ENCODE assay signal across 8 cellular contexts in the genomic region with DNA sequence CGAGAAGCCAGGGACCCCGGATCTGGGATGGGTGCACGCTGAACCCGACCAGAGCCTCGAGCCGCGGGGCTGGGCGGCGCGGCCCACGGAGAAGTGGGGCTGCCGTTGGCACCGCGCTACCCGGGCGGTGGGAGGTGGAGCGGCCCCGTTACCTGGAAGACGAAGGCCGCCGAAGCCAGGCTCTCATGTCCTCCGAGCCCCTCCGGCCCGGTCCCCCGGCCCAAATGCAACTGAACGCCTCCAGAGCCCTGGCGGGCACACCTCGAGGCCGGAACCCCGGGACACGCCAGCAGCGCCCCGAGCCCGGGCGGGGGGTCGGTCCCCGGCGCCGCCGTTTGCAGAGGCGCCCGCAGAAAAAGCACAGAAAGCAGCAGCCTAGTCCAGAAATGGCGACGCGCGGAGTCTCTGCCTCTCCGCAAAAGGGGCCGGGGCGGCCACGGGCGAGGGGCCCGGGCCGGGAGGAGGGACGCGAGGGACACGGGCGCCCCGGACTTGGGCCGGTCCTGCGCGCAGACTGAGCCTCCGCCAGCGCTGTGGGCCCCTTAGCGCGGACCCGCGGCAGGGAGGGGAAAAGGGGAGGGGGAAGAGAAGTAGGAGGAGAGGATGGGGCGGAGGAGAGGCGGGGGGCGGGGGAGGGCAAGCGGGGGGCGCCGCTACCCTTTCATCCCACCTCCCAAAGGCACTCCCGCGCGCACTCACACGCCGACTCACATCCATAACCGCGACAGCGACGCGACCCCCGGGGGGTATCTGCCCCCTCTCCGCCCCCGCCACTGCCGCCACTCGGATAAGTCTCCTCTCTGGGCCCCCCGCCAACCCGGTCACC. TPM values are rescaled to one million over a fixed set of nuclear protein-coding genes. Genes with fewer than 3 reads are reported as not detected.
DNase-seq lines count a peak whose midpoint lies in the region; ATAC-seq and TF ChIP-seq lines count a peak whose summit lies in the region.

No MANE protein-coding gene starts in this region.

- H3K27me3 Mint-ChIP-seq in MCF 10A (ENCODE audit: insufficient read depth, unreplicated experiment): peaks cover 10% of the 10 kb centered on the region

- no peak overlapping the region for H3K27ac Mint-ChIP-seq in MCF 10A (ENCODE audit: low read depth, unreplicated experiment)

- intact Hi-C loops in MCF 10A (cut with micrococcal nuclease): loop anchor here (10.0 kb wide), 1 partner anchor 605 kb away; no protein-coding TSS in a partner anchor
- intact Hi-C loops in left lung (cut with DNase I): loop anchor here (5.0 to 10.0 kb wide), 3 partner anchors 105 to 265 kb away; no protein-coding TSS in a partner anchor

- CTCF ChIA-PET in MCF 10A (lab: Yijun Ruan, JAX): interaction anchor here (0.7 to 1.5 kb wide), 6 partner anchors 17 to 338 kb away, joined by 3 to 9 read pairs (median 4); no protein-coding TSS in a partner anchor

- no TSS peak for BruUV-seq in MCF 10A (replicated peaks; lab: Mats Ljungman, UMichigan)

- peaks cover 5% of the 10 kb centered on the region for H3K36me3 Mint-ChIP-seq in MCF 10A (ENCODE audit: insufficient read depth, unreplicated experiment)

- H3K4me3 Mint-ChIP-seq in MCF 10A (ENCODE audit: unreplicated experiment): peak overlapping the region; percentile 80

- H3K4me1 ChIP-seq in Peyer's patch (peaks cover 0 to 50% (median 3%) of the 10 kb centered on the region in 4 donors), left lung (peaks cover 5 to 19% of the 10 kb centered on the region in 2 donors)

- DNase-seq in GM12865 (ENCODE audit: low read depth): no peak
- peak in 1 of 3 donors; percentile 62 for DNase-seq in Peyer's patch
- no peak for DNase-seq in MCF 10A (ENCODE audit: unreplicated experiment)
- DNase-seq in left lung: peak in 1 of 2 donors; percentile 83
- DNase-seq in substantia nigra (lab: John Stamatoyannopoulos, UW): peak in 17 of 49 donors; percentile 12 to 83 (median 31)
- DNase-seq in EL: no peak

- H3K27me3 ChIP-seq in Peyer's patch: no peaks in the 10 kb centered on the region
- peaks cover 0 to 72% of the 10 kb centered on the region in 2 donors for H3K27me3 ChIP-seq in left lung

- H3K4me3 ChIP-seq in GM12865 (ENCODE audit: low read depth, low read length) (peak overlapping the region; percentile 57), Peyer's patch (peak overlapping the region; percentile 78 to 97 (median 88)), left lung (no peak overlapping the region)

- peak; percentile 23 for ATAC-seq in left lung
- ATAC-seq in HG03095 (IDR thresholded peaks at IDR 0.05; ENCODE audit: unreplicated experiment): no peak
- no peak for ATAC-seq in GM19455 (IDR thresholded peaks at IDR 0.05; ENCODE audit: unreplicated experiment)

- POLR2A ChIA-PET in MCF 10A (lab: Yijun Ruan, JAX): no interaction called here

- H3K36me3 ChIP-seq in Peyer's patch (no peaks in the 10 kb centered on the region), left lung (no peaks in the 10 kb centered on the region)

- H3K9me3 Mint-ChIP-seq in MCF 10A (ENCODE audit: unreplicated experiment): no peaks in the 10 kb centered on the region

- H3K9me3 ChIP-seq in Peyer's patch: no peaks in the 10 kb centered on the region
- H3K9me3 ChIP-seq in left lung: no peaks in the 10 kb centered on the region

- TF ChIP-seq POLR2A in Peyer's patch (IDR thresholded peaks at IDR 0.05): no peak

- TF ChIP-seq CTCF in GM12865 (IDR thresholded peaks at IDR 0.05; ENCODE audit: insufficient read depth, low read depth, low read length, missing control alignments) (no peak), Peyer's patch (IDR thresholded peaks at IDR 0.05) (no peak), MCF 10A (IDR thresholded peaks at IDR 0.05; ENCODE audit: unreplicated experiment) (no peak), left lung (IDR thresholded peaks at IDR 0.05) (no peak)

- H3K27ac ChIP-seq in Peyer's patch: peak overlapping the region; percentile 73 to 96 (median 92)
- H3K27ac ChIP-seq in left lung: peak overlapping the region; percentile 86 to 94
- peak overlapping the region; percentile 63 for H3K27ac ChIP-seq in substantia nigra (ENCODE audit: low read depth, low read length, poor library complexity, severe bottlenecking)

- H3K4me1 Mint-ChIP-seq in MCF 10A (ENCODE audit: insufficient read depth, unreplicated experiment): no peaks in the 10 kb centered on the region

RNA-seq across cellular contexts. Expression of a gene that starts 1.4 kb away (rescaled TPM):
- total RNA-seq in Peyer's patch (10 to 100 TPM; 16.5 to 69.3 (median 29.4) TPM), MCF 10A (2022) (0.16 and 0.52 TPM in 2 replicates), left lung (10 to 100 TPM; 25.0 to 41.6 TPM)

Comparison
In these comparisons a context has a peak if more than half of its experiments do, and no peak if none do; other contexts are left out.
1. H3K4me3 ChIP-seq: peak in GM12865 (single experiment) and Peyer's patch (4 of 4); none in left lung (0 of 2).
2. RNA of a gene that starts 1.4 kb away (total RNA-seq): 25.0 to 41.6 TPM in left lung and 16.5 to 69.3 TPM in Peyer's patch; 0.16 to 0.52 TPM in MCF 10A; every median in the first group is over 10 times any median in the second.
3. Peak in every context shown above with its lines, with median percentiles within 50 percentile points of each other: H3K27ac ChIP-seq.